In genomic region chrX:150899191-150899757, GRCh38 we compare ENCODE assay signal across 2 cellular contexts.
TF ChIP-seq lines count a peak whose summit lies in the region.

No MANE protein-coding gene starts in this region.

TF ChIP-seq in IMR-90, 13 proteins besides CTCF, POLR2A, EP300 and RAD21 (continued from another document):
- no peak for TF ChIP-seq ELK1 (IDR thresholded peaks at IDR 0.05; ENCODE audit: borderline replicate concordance, low read depth, low read length)
- TF ChIP-seq USF2 (IDR thresholded peaks at IDR 0.05; ENCODE audit: low read depth, low read length) = no peak
- TF ChIP-seq MAZ (IDR thresholded peaks at IDR 0.05; ENCODE audit: borderline replicate concordance, low read depth, low read length) = no peak
- no peak for TF ChIP-seq SMC3 (IDR thresholded peaks at IDR 0.05; ENCODE audit: low read depth, low read length)

TF ChIP-seq in SK-N-SH, 30 proteins besides CTCF, POLR2A, EP300 and RAD21 (continued from another document):
- TF ChIP-seq FOXJ3 (CRISPR knock-in tag; IDR thresholded peaks at IDR 0.05) (no peak), SIN3A (IDR thresholded peaks at IDR 0.05; ENCODE audit: borderline replicate concordance, low read depth, low read length) (no peak), TAF1 (IDR thresholded peaks at IDR 0.05; ENCODE audit: borderline replicate concordance, low read depth, low read length) (no peak), REST (IDR thresholded peaks at IDR 0.05; ENCODE audit: low read depth, low read length) (no peak), JUND (IDR thresholded peaks at IDR 0.05) (no peak), IRF3 (IDR thresholded peaks at IDR 0.05; ENCODE audit: low read depth, low read length) (no peak), SMC3 (IDR thresholded peaks at IDR 0.05; ENCODE audit: low read depth, low read length) (no peak), NRF1 (IDR thresholded peaks at IDR 0.05; ENCODE audit: low read depth, low read length) (no peak), PBX3 (IDR thresholded peaks at IDR 0.05) (no peak), MEF2A (IDR thresholded peaks at IDR 0.05; ENCODE audit: borderline replicate concordance, low read depth) (no peak), GATA2 (CRISPR knock-in tag; IDR thresholded peaks at IDR 0.05) (no peak), USF1 (IDR thresholded peaks at IDR 0.05; ENCODE audit: borderline replicate concordance, low read depth) (no peak), MXI1 (IDR thresholded peaks at IDR 0.05; ENCODE audit: low read depth, low read length) (no peak)
